18 cellular contexts compared by ENCODE assay signal in genomic region chr1:204616683-204617082, GRCh38.
"Had no signal": no experiment of that assay in that cellular context is flagged by ENCODE, and none has a peak within 500 bp of the region (broad histone marks: within the 10 kb centered on the region; RNA-seq: fewer than 3 reads in every experiment).

No MANE protein-coding gene starts in this region.

- H3K36me3 Mint-ChIP-seq: natural killer cell; stimulated activated effector memory CD8-positive, alpha-beta T cell treated with anti-CD3 and anti-CD28 coated beads, Interleukin-12 subunit alpha, Interleukin-12 subunit beta, amount 100 ng/mL, for 72 hours; type B pancreatic cell had no signal

- H3K4me1 ChIP-seq: prostate gland, right atrium auricular region, tibial artery had no signal

- H3K9me3 ChIP-seq: prostate gland, right atrium auricular region, sigmoid colon, stomach, testis, tibial artery had no signal

- DNase-seq: hypothalamus; natural killer cell; sigmoid colon; stimulated activated CD4-positive, alpha-beta T cell treated with anti-CD3 and anti-CD28 coated beads, Interleukin-2, amount 100 ng/mL, for 24 hours; stimulated activated CD4-positive, alpha-beta T cell treated with anti-CD3 and anti-CD28 coated beads, Interleukin-4, amount 100 ng/mL, for 24 hours; stimulated activated naive CD4-positive, alpha-beta T cell treated with Interleukin-2 at 50 U/mL for 16 hours; stomach; testis; tibial artery had no signal

- H3K4me3 Mint-ChIP-seq: central memory CD8-positive, alpha-beta T cell; natural killer cell; neural crest cell; stimulated activated effector memory CD8-positive, alpha-beta T cell treated with anti-CD3 and anti-CD28 coated beads, Interleukin-12 subunit alpha, Interleukin-12 subunit beta, amount 100 ng/mL, for 72 hours; type B pancreatic cell had no signal

- H3K27ac Mint-ChIP-seq: natural killer cell; stimulated activated effector memory CD8-positive, alpha-beta T cell treated with anti-CD3 and anti-CD28 coated beads, Interleukin-12 subunit alpha, Interleukin-12 subunit beta, amount 100 ng/mL, for 72 hours; type B pancreatic cell had no signal

- ATAC-seq: left lobe of liver; natural killer cell; stimulated activated effector memory CD8-positive, alpha-beta T cell treated with anti-CD3 and anti-CD28 coated beads, Interleukin-12 subunit alpha, Interleukin-12 subunit beta, amount 100 ng/mL, for 72 hours had no signal

- H3K4me1 Mint-ChIP-seq: central memory CD8-positive, alpha-beta T cell; natural killer cell; neural crest cell; stimulated activated effector memory CD8-positive, alpha-beta T cell treated with anti-CD3 and anti-CD28 coated beads, Interleukin-12 subunit alpha, Interleukin-12 subunit beta, amount 100 ng/mL, for 72 hours had no signal

- H3K27ac ChIP-seq: coronary artery, prostate gland, right atrium auricular region, sigmoid colon, stomach, testis, tibial artery had no signal

- H3K4me3 ChIP-seq: coronary artery, lung, prostate gland, right atrium auricular region, sigmoid colon, stomach, testis, tibial artery had no signal

- H3K9me3 Mint-ChIP-seq: central memory CD8-positive, alpha-beta T cell; natural killer cell; neural crest cell; stimulated activated effector memory CD8-positive, alpha-beta T cell treated with anti-CD3 and anti-CD28 coated beads, Interleukin-12 subunit alpha, Interleukin-12 subunit beta, amount 100 ng/mL, for 72 hours; type B pancreatic cell had no signal

- H3K27me3 ChIP-seq: right atrium auricular region, sigmoid colon, testis had no signal

- H3K36me3 ChIP-seq: prostate gland, right atrium auricular region, tibial artery had no signal
